ENCODE assay signal across 30 cellular contexts in the genomic region with DNA sequence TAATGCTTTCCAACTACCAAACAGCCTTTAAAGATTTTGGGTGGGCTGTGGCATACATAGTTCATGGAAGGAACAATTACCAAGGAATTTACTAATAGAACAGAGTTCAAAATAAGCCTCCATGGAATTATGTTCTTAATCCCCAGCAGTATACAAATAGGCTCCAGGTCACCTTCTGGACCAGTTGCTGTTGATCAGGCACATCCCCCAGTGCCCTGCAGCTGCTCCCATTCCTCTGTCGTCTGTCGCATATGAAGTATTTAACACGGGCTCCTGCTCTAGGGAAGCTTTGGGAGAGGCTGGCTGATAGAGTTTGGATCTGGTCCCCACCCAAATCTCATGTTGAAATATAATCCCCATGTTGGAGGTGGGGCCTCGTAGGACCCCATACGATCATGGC. TPM values are rescaled to one million over a fixed set of nuclear protein-coding genes. Genes with fewer than 3 reads are reported as not detected.
"Had no signal": no experiment of that assay in that cellular context is flagged by ENCODE, and none has a peak within 500 bp of the region (broad histone marks: within the 10 kb centered on the region; RNA-seq: fewer than 3 reads in every experiment).

No MANE protein-coding gene starts in this region.

- H3K36me3 ChIP-seq: left lung, lower lobe of right lung, neural progenitor cell, neutrophil, right atrium auricular region, right lobe of liver, stomach, thyroid gland, transverse colon, upper lobe of left lung, vagina had no signal

- H3K27ac Mint-ChIP-seq: immature natural killer cell; mesothelial cell of epicardium; natural killer cell; neural progenitor cell; progenitor cell of endocrine pancreas; stimulated activated naive B cell treated with anti-CD40 and anti-IgM and Interleukin-4, amounts not matched to agents 10 μg/mL and 1 μg/mL and 100 μg/mL, for 72 hours had no signal

- H3K4me3 Mint-ChIP-seq: immature natural killer cell; mesothelial cell of epicardium; natural killer cell; nephron progenitor cell; neural progenitor cell; stimulated activated naive B cell treated with anti-CD40 and anti-IgM and Interleukin-4, amounts not matched to agents 10 μg/mL and 1 μg/mL and 100 μg/mL, for 72 hours had no signal

- H2AFZ ChIP-seq: neural progenitor cell, parathyroid adenoma had no signal

- H3K9me3 Mint-ChIP-seq: mesothelial cell of epicardium, natural killer cell had no signal

- H3K27me3 ChIP-seq: left lung, neural progenitor cell, right atrium auricular region, right lobe of liver, testis, thyroid gland, upper lobe of left lung, vagina had no signal

- H3K36me3 Mint-ChIP-seq: mesothelial cell of epicardium; natural killer cell; stimulated activated naive B cell treated with anti-CD40 and anti-IgM and Interleukin-4, amounts not matched to agents 10 μg/mL and 1 μg/mL and 100 μg/mL, for 72 hours had no signal

- H3K9me3 ChIP-seq: left lung, lower lobe of right lung, neutrophil, right atrium auricular region, right lobe of liver, stomach, testis, thyroid gland, transverse colon, upper lobe of left lung, vagina had no signal

- H3K4me3 ChIP-seq: left lung, lower lobe of right lung, neural progenitor cell, right atrium auricular region, right lobe of liver, skin epidermis, stomach, testis, thyroid gland, transverse colon, upper lobe of left lung, vagina had no signal

- DNase-seq: hypothalamus; immature natural killer cell; kidney; left colon; left lung; lower lobe of right lung; mammary epithelial cell; natural killer cell; nephron progenitor cell; occipital lobe; right lobe of liver; stimulated activated CD4-positive, alpha-beta T cell treated with anti-CD3 and anti-CD28 coated beads, Interleukin-12 subunit alpha, Interleukin-12 subunit beta, amount 100 ng/mL, for 4 hours; stimulated activated CD4-positive, alpha-beta T cell treated with anti-CD3 and anti-CD28 coated beads, Interleukin-15, amount 100 ng/mL, for 24 hours; stimulated activated CD4-positive, alpha-beta T cell treated with anti-CD3 and anti-CD28 coated beads, Interleukin-2, amount 100 ng/mL, for 24 hours; stimulated activated CD4-positive, alpha-beta T cell treated with anti-CD3 and anti-CD28 coated beads, Interleukin-4, amount 100 ng/mL, for 1 hour; stimulated activated naive B cell treated with anti-CD40 and anti-IgM and Interleukin-4, amounts not matched to agents 10 μg/mL and 1 μg/mL and 100 μg/mL, for 72 hours; stimulated activated naive CD8-positive, alpha-beta T cell treated with anti-CD3 and anti-CD28 coated beads, Interleukin-15, Interleukin-2, amounts not matched to agents 100 U/mL and 50 U/mL, for 24 hours; stomach; testis; thyroid gland; transverse colon; upper lobe of left lung had no signal

- H3K4me2 ChIP-seq: neural progenitor cell had no signal

- H3K27ac ChIP-seq: left lung, lower lobe of right lung, neural progenitor cell, neutrophil, parathyroid adenoma, right atrium auricular region, right lobe of liver, skin epidermis, stomach, testis, thyroid gland, transverse colon, upper lobe of left lung, vagina had no signal

- H3K4me1 ChIP-seq: left lung, lower lobe of right lung, neural progenitor cell, parathyroid adenoma, right atrium auricular region, right lobe of liver, stomach, testis, thyroid gland, transverse colon, upper lobe of left lung had no signal

- ATAC-seq: left colon; natural killer cell; right lobe of liver; stimulated activated naive B cell treated with anti-CD40 and anti-IgM and Interleukin-4, amounts not matched to agents 10 μg/mL and 1 μg/mL and 100 μg/mL, for 72 hours; stimulated activated naive CD8-positive, alpha-beta T cell treated with anti-CD3 and anti-CD28 coated beads, Interleukin-15, Interleukin-2, amounts not matched to agents 100 U/mL and 50 U/mL, for 24 hours had no signal

- H3K9ac ChIP-seq: neural progenitor cell, parathyroid adenoma had no signal

- H3K4me1 Mint-ChIP-seq: immature natural killer cell; mesothelial cell of epicardium; natural killer cell; stimulated activated naive B cell treated with anti-CD40 and anti-IgM and Interleukin-4, amounts not matched to agents 10 μg/mL and 1 μg/mL and 100 μg/mL, for 72 hours had no signal

RNA-seq across cellular contexts. Expression of gene SHC3, which starts 17.8 kb away (rescaled TPM):
- polyA plus RNA-seq: immature natural killer cell, mammary epithelial cell had no signal
